8 cellular contexts compared by ENCODE assay signal in the genomic region with DNA sequence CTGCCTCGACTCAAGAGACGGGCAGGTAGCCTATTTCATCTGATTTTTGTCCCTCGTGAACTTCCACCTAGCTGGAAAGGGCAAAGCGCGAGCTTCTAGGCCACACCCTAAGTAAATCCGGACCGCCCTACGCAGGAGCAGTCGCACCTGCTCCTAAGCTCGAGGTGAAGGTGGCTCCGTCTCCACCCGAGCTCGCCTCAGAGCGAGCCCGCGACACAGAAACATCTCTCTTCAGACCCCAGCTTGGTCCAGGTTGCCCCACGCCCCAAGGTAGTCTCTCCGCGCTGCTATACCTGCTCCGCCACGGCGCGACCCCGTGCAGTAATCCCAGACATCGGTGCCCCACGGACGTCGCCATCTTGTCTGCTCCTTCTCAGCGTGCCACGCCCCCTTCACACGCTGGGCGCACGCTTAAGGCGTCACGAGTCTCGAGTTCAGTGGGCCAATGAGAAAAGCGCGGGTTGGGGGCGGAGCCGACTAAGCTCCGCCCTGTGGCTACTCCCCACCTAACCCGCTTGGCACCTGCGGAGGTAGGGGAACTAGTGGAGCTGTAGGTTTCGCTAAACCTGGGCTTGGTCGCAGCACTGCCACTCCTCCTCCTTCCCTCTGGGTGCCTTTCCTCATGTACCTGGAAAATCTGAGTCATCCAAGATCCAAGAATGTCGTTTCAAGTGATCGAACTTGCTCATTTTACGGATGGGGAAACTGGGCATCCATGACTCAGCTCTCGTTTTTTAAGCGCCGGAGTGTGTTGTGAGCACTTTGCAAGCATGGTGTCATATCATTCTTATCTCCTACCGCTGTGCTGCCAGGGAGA. TPM values are rescaled to one million over a fixed set of nuclear protein-coding genes. Genes with fewer than 3 reads are reported as not detected.
A peak's percentile ranks its signal among the peaks of the same experiment; 100 is the strongest.
DNase-seq lines count a peak whose midpoint lies in the region; ATAC-seq and TF ChIP-seq lines count a peak whose summit lies in the region.

TSS of gene PISD (minus strand) at position 365 of the 817 bp plus-strand sequence. CDS start at position 358, 7 bp downstream.

- H3K9me3 Mint-ChIP-seq in activated naive CD4-positive, alpha-beta T cell treated with anti-CD3 and anti-CD28 coated beads, Interleukin-2, amount 10 ng/mL, durations not matched to agents 7 days and 5 days = no peaks in the 10 kb centered on the region

- CTCF ChIA-PET in HEK293T (lab: Yijun Ruan, JAX) = interaction anchor here (0.6 to 2.4 kb wide), 4 partner anchors 68 to 309 kb away, joined by 3 to 10 read pairs (median 5); no protein-coding TSS in a partner anchor
- CTCF ChIA-PET in activated naive CD4-positive, alpha-beta T cell treated with anti-CD3 and anti-CD28 coated beads, Interleukin-2, amount 10 ng/mL, durations not matched to agents 7 days and 5 days (lab: Charles Lee) = interaction anchor here (0.8 to 5.9 kb wide), 6 partner anchors 9 to 308 kb away, joined by 3 to 55 read pairs (median 3); partner anchors contain the start of gene DEPDC5

- TF ChIP-seq CTCF in gastroesophageal sphincter (IDR thresholded peaks at IDR 0.05) = peak in 1 of 4 experiments; percentile 12

- peaks cover 38% of the 10 kb centered on the region for H3K4me1 Mint-ChIP-seq in activated naive CD4-positive, alpha-beta T cell treated with anti-CD3 and anti-CD28 coated beads, Interleukin-2, amount 10 ng/mL, durations not matched to agents 7 days and 5 days

- H3K36me3 ChIP-seq in gastroesophageal sphincter = no peaks in the 10 kb centered on the region

- H3K4me3 Mint-ChIP-seq in activated naive CD4-positive, alpha-beta T cell treated with anti-CD3 and anti-CD28 coated beads, Interleukin-2, amount 10 ng/mL, durations not matched to agents 7 days and 5 days = peak within 1 kb of the TSS; percentile 99

- H3K9me3 ChIP-seq in gastroesophageal sphincter = no peaks in the 10 kb centered on the region

- peaks cover 3% of the 10 kb centered on the region for H3K27me3 Mint-ChIP-seq in activated naive CD4-positive, alpha-beta T cell treated with anti-CD3 and anti-CD28 coated beads, Interleukin-2, amount 10 ng/mL, durations not matched to agents 7 days and 5 days

- peak within 1 kb of the TSS; percentile 96 for H3K27ac Mint-ChIP-seq in activated naive CD4-positive, alpha-beta T cell treated with anti-CD3 and anti-CD28 coated beads, Interleukin-2, amount 10 ng/mL, durations not matched to agents 7 days and 5 days

- POLR2A ChIA-PET in HEK293T (lab: Yijun Ruan, JAX) = interaction anchor here (0.5 to 2.8 kb wide), 35 partner anchors 9 to 750 kb away, joined by 3 to 35 read pairs (median 4); partner anchors contain the start of genes DEPDC5, PRR14L and RTCB

- ATAC-seq in gastroesophageal sphincter = peak; percentile 99

- DNase-seq in GF-D8 (lab: John Stamatoyannopoulos, UW) = peak; percentile 85
- DNase-seq in HEK293T (ENCODE audit: extremely low spot score) = peak; percentile 99
- peak; percentile 99 for DNase-seq in NAMALWA (ENCODE audit: low spot score)
- DNase-seq in SK-N-DZ (ENCODE audit: low spot score) = peak; percentile 96
- DNase-seq in activated naive CD4-positive, alpha-beta T cell treated with anti-CD3 and anti-CD28 coated beads, Interleukin-2, amount 10 ng/mL, durations not matched to agents 7 days and 5 days = peak; percentile 98
- DNase-seq in non-pigmented ciliary epithelial cell (ENCODE audit: low read depth) = peak; percentile 79
- peak; percentile 97 for DNase-seq in superior temporal gyrus (ENCODE audit: extremely low spot score)

- H3K27ac ChIP-seq in gastroesophageal sphincter = peak within 1 kb of the TSS; percentile 24 to 80 (median 68)

- TF ChIP-seq EP300 in gastroesophageal sphincter (IDR thresholded peaks at IDR 0.05) = no peak

- H3K4me1 ChIP-seq in gastroesophageal sphincter = peaks cover 0 to 26% (median 10%) of the 10 kb centered on the region in 3 donors

- peak; percentile 9 to 59 for TF ChIP-seq POLR2A in gastroesophageal sphincter (IDR thresholded peaks at IDR 0.05)

- H3K27me3 ChIP-seq in gastroesophageal sphincter = no peaks in the 10 kb centered on the region

- WGBS in gastroesophageal sphincter (ENCODE audit: low coverage in 1 of 2), 2 donors = 3% methylated on average over 19 of the region's 52 CpGs; no CpG with 5 or more reads in 1 of the 2 donors

- peaks cover 2% of the 10 kb centered on the region for H3K36me3 Mint-ChIP-seq in activated naive CD4-positive, alpha-beta T cell treated with anti-CD3 and anti-CD28 coated beads, Interleukin-2, amount 10 ng/mL, durations not matched to agents 7 days and 5 days

- H3K4me3 ChIP-seq in gastroesophageal sphincter = peak within 1 kb of the TSS; percentile 61 to 87

TF ChIP-seq in HEK293T, 16 proteins besides CTCF, POLR2A, EP300 and RAD21:
- TF ChIP-seq SP1 (IDR thresholded peaks at IDR 0.05) (peak; percentile 83), NFRKB (IDR thresholded peaks at IDR 0.05) (peak; percentile 69), FOXA1 (IDR thresholded peaks at IDR 0.05) (no peak), L3MBTL2 (conservative IDR thresholded peaks at IDR 0.05) (peak; percentile 51)

RNA-seq across cellular contexts. Expression of gene PISD, which starts in this region (rescaled TPM):
- 43.9 and 48.2 TPM in 2 replicates for polyA plus RNA-seq in SK-N-DZ (2014; cell fraction: cytosol; rRNA removed)
- polyA plus RNA-seq in SK-N-DZ (2014; cell fraction: nucleus; rRNA removed) = 131 and 134 TPM in 2 replicates
- 10 to 100 TPM; 10.1 to 32.7 (median 19.2) TPM for total RNA-seq in gastroesophageal sphincter

Comparison
In these comparisons a context has a peak if more than half of its experiments do, and no peak if none do; other contexts are left out.
1. Peak in every context shown above with its lines: DNase-seq, ATAC-seq, H3K4me3 ChIP-seq and H3K27ac ChIP-seq.